30 cellular contexts compared by ENCODE assay signal in genomic region chr15:93159892-93160398, GRCh38.
"Had no signal": no experiment of that assay in that cellular context is flagged by ENCODE, and none has a peak within 500 bp of the region (broad histone marks: within the 10 kb centered on the region; RNA-seq: fewer than 3 reads in every experiment).

No MANE protein-coding gene starts in this region.

- H3K9me3 Mint-ChIP-seq: activated CD4-positive, alpha-beta T cell treated with anti-CD3 and anti-CD28 coated beads, Interleukin-2, amount 10 ng/mL, durations not matched to agents 24 days and 14 days; activated naive CD4-positive, alpha-beta T cell treated with anti-CD3 and anti-CD28 coated beads for 36 hours; activated naive CD4-positive, alpha-beta T cell treated with anti-CD3 and anti-CD28 coated beads, Interleukin-2, amount 50 U/mL, for 24 hours; activated naive CD8-positive, alpha-beta T cell treated with anti-CD3 and anti-CD28 coated beads, Interleukin-2, amount 50 U/mL, for 24 hours; activated T-helper 1 cell treated with anti-CD3 and anti-CD28 coated beads, Interleukin-12 subunit alpha, Interleukin-12 subunit beta, Interleukin-2, Interleukin-4 antibody, amounts not matched to agents 30 ng/mL and 10 ng/mL and 1 ng/mL, durations not matched to agents 14 hours and 24 hours and 36 hours; activated T-helper 2 cell treated with anti-CD3 and anti-CD28 coated beads, Interferon-gamma antibody, Interleukin-2, Interleukin-4, amounts not matched to agents 10 μg/mL and 5 μg/mL and 100 μg/mL, durations not matched to agents 14 hours and 24 hours and 36 hours had no signal

- H3K36me3 Mint-ChIP-seq: activated CD4-positive, alpha-beta memory T cell treated with anti-CD3 and anti-CD28 coated beads for 36 hours; activated CD8-positive, alpha-beta memory T cell treated with anti-CD3 and anti-CD28 coated beads, Interleukin-2, amount 10 ng/mL, durations not matched to agents 7 days and 5 days; activated naive CD4-positive, alpha-beta T cell treated with anti-CD3 and anti-CD28 coated beads, Interleukin-2, amount 50 U/mL, for 24 hours; activated naive CD8-positive, alpha-beta T cell treated with anti-CD3 and anti-CD28 coated beads for 36 hours had no signal

- H3K4me1 ChIP-seq: adrenal gland, body of pancreas, esophagus squamous epithelium, gastroesophageal sphincter had no signal

- H3K4me3 Mint-ChIP-seq: activated CD4-positive, alpha-beta memory T cell treated with anti-CD3 and anti-CD28 coated beads for 36 hours; activated CD4-positive, alpha-beta T cell treated with anti-CD3 and anti-CD28 coated beads for 36 hours; activated CD4-positive, alpha-beta T cell treated with anti-CD3 and anti-CD28 coated beads, Interleukin-2, amount 10 ng/mL, durations not matched to agents 24 days and 14 days; activated CD8-positive, alpha-beta memory T cell treated with anti-CD3 and anti-CD28 coated beads, Interleukin-2, amount 10 ng/mL, durations not matched to agents 7 days and 5 days; activated CD8-positive, alpha-beta T cell treated with anti-CD3 and anti-CD28 coated beads, Interleukin-2, amount 10 ng/mL, durations not matched to agents 7 days and 5 days; activated naive CD4-positive, alpha-beta T cell treated with anti-CD3 and anti-CD28 coated beads for 36 hours; activated naive CD4-positive, alpha-beta T cell treated with anti-CD3 and anti-CD28 coated beads, Interleukin-2, amount 50 U/mL, for 24 hours; activated naive CD8-positive, alpha-beta T cell treated with anti-CD3 and anti-CD28 coated beads for 36 hours; activated naive CD8-positive, alpha-beta T cell treated with anti-CD3 and anti-CD28 coated beads, Interleukin-2, amount 50 U/mL, for 24 hours; activated T-helper 1 cell treated with anti-CD3 and anti-CD28 coated beads, Interleukin-12 subunit alpha, Interleukin-12 subunit beta, Interleukin-2, Interleukin-4 antibody, amounts not matched to agents 30 ng/mL and 10 ng/mL and 1 ng/mL, durations not matched to agents 14 hours and 24 hours and 36 hours had no signal

- H3K27me3 Mint-ChIP-seq: activated CD4-positive, alpha-beta memory T cell treated with anti-CD3 and anti-CD28 coated beads for 36 hours; activated CD8-positive, alpha-beta memory T cell treated with anti-CD3 and anti-CD28 coated beads, Interleukin-2, amount 10 ng/mL, durations not matched to agents 7 days and 5 days; activated naive CD8-positive, alpha-beta T cell treated with anti-CD3 and anti-CD28 coated beads for 36 hours; activated naive CD8-positive, alpha-beta T cell treated with anti-CD3 and anti-CD28 coated beads, Interleukin-2, amount 50 U/mL, for 24 hours had no signal

- H3K4me1 Mint-ChIP-seq: activated naive CD4-positive, alpha-beta T cell treated with anti-CD3 and anti-CD28 coated beads, Interleukin-2, amount 50 U/mL, for 24 hours had no signal

- H3K27ac Mint-ChIP-seq: activated CD4-positive, alpha-beta memory T cell treated with anti-CD3 and anti-CD28 coated beads for 36 hours; activated CD4-positive, alpha-beta T cell treated with anti-CD3 and anti-CD28 coated beads for 36 hours; activated CD4-positive, alpha-beta T cell treated with anti-CD3 and anti-CD28 coated beads, Interleukin-2, amount 10 ng/mL, durations not matched to agents 24 days and 14 days; activated CD8-positive, alpha-beta memory T cell treated with anti-CD3 and anti-CD28 coated beads, Interleukin-2, amount 10 ng/mL, durations not matched to agents 7 days and 5 days; activated CD8-positive, alpha-beta T cell treated with anti-CD3 and anti-CD28 coated beads, Interleukin-2, amount 10 ng/mL, durations not matched to agents 7 days and 5 days; activated naive CD4-positive, alpha-beta T cell treated with anti-CD3 and anti-CD28 coated beads for 36 hours; activated naive CD4-positive, alpha-beta T cell treated with anti-CD3 and anti-CD28 coated beads, Interleukin-2, amount 50 U/mL, for 24 hours; activated naive CD8-positive, alpha-beta T cell treated with anti-CD3 and anti-CD28 coated beads for 36 hours; activated naive CD8-positive, alpha-beta T cell treated with anti-CD3 and anti-CD28 coated beads, Interleukin-2, amount 50 U/mL, for 24 hours; activated T-helper 1 cell treated with anti-CD3 and anti-CD28 coated beads, Interleukin-12 subunit alpha, Interleukin-12 subunit beta, Interleukin-2, Interleukin-4 antibody, amounts not matched to agents 30 ng/mL and 10 ng/mL and 1 ng/mL, durations not matched to agents 14 hours and 24 hours and 36 hours; activated T-helper 2 cell treated with anti-CD3 and anti-CD28 coated beads, Interferon-gamma antibody, Interleukin-2, Interleukin-4, amounts not matched to agents 10 μg/mL and 5 μg/mL and 100 μg/mL, durations not matched to agents 14 hours and 24 hours and 36 hours had no signal

- H3K36me3 ChIP-seq: adrenal gland, esophagus squamous epithelium, gastroesophageal sphincter had no signal

- H3K4me3 ChIP-seq: adrenal gland, body of pancreas, esophagus squamous epithelium, gastroesophageal sphincter had no signal

- H3K9me3 ChIP-seq: adrenal gland, body of pancreas, esophagus squamous epithelium had no signal

- H3K27ac ChIP-seq: adrenal gland, body of pancreas, epithelial cell of prostate, esophagus squamous epithelium, gastroesophageal sphincter had no signal

- DNase-seq: activated CD4-positive, alpha-beta memory T cell treated with anti-CD3 and anti-CD28 coated beads for 36 hours; activated CD4-positive, alpha-beta T cell treated with anti-CD3 and anti-CD28 coated beads for 36 hours; activated CD4-positive, alpha-beta T cell treated with anti-CD3 and anti-CD28 coated beads, Interleukin-2, amount 10 ng/mL, durations not matched to agents 24 days and 14 days; activated CD4-positive, CD25-positive, alpha-beta regulatory T cell; activated CD4-positive, CD25-positive, alpha-beta regulatory T cell treated with anti-CD3 and anti-CD28 coated beads, Interleukin-2, amount 50 U/mL, for 72 hours; activated CD8-positive, alpha-beta memory T cell treated with anti-CD3 and anti-CD28 coated beads, Interleukin-2, amount 10 ng/mL, durations not matched to agents 7 days and 5 days; activated CD8-positive, alpha-beta memory T cell treated with anti-CD3 and anti-CD28 coated beads, Interleukin-2, amount 50 U/mL, for 4 hours; activated CD8-positive, alpha-beta T cell treated with anti-CD3 and anti-CD28 coated beads, Interleukin-2, amount 10 ng/mL, durations not matched to agents 7 days and 5 days; activated naive CD4-positive, alpha-beta T cell treated with anti-CD3 and anti-CD28 coated beads for 36 hours; activated naive CD8-positive, alpha-beta T cell treated with anti-CD3 and anti-CD28 coated beads for 36 hours; activated naive CD8-positive, alpha-beta T cell treated with anti-CD3 and anti-CD28 coated beads, Interleukin-2, amount 50 U/mL, for 24 hours; activated T-cell treated with anti-CD3 and anti-CD28 coated beads, Interleukin-2, amount 50 U/mL, for 1 hour; activated T-cell treated with anti-CD3 and anti-CD28 coated beads, Interleukin-2, amount 50 U/mL, for 48 hours; adrenal gland; amygdala; aorta; body of pancreas; caudate nucleus; cortex of kidney; dermis blood vessel endothelial cell; effector CD8-positive, alpha-beta T cell; esophagus squamous epithelium; foreskin melanocyte; head of caudate nucleus; T-helper 2 cell had no signal

- H3K27me3 ChIP-seq: adrenal gland, body of pancreas, esophagus squamous epithelium, gastroesophageal sphincter had no signal
